ENCODE assay signal across 8 cellular contexts in the genomic region with DNA sequence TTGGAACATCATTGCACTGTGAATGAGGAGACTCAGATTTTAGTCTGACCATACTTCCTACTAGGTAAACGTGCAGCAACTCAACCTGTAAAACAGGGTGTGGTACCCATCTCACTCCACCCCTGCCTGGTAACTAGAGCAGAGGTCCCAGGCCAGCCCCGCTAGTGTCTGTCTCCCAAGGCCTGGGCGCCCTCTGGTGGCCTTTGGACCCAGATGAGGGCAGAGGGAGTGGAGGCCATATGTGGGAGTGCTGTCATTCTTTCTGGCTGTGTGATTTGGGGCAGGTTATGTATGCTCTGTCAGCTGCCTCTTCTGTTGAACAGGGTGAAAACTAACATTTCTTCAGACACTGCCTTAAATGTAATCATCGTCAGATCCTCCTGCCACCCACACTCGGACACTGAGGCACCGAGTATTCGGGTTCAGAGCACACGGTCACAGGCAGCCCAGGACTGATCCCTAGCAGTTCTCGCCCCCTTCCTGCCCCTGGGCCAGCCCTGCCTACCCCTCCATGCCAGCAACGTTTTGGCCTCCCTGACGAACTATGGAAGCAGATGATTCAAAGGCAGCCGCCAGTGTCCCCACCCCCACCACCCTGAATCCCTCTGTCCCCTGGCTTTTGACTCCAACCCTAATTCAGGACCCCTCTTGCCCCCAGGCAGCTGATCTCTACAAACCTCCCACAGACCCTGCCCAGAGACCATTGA.
DNase-seq lines count a peak whose midpoint lies in the region; ATAC-seq and TF ChIP-seq lines count a peak whose summit lies in the region.

No MANE protein-coding gene starts in this region.

- no peak overlapping the region for H3K4me3 ChIP-seq in DOHH2 (ENCODE audit: low read length)
- H3K4me3 ChIP-seq in KMS-11 (IDR thresholded peaks at IDR 0.05; ENCODE audit: insufficient read depth, low read depth, low read length) = no peak overlapping the region
- H3K4me3 ChIP-seq in suprapubic skin = no peak overlapping the region

- H4K20me1 ChIP-seq in DOHH2 (ENCODE audit: control insufficient read depth, insufficient read depth, low read depth, low read length) (no peaks in the 10 kb centered on the region), KMS-11 (ENCODE audit: insufficient read depth) (no peaks in the 10 kb centered on the region)

- DNase-seq in RPMI8226 (peak; percentile 92), fibroblast of the conjunctiva (ENCODE audit: low read depth) (peak; percentile 51), nucleus accumbens (lab: John Stamatoyannopoulos, UW) (peak in 49 of 56 donors; percentile 7 to 90 (median 57)), suprapubic skin (ENCODE audit: low spot score in 2 of 2) (peak; percentile 87 to 89)

- H3K4me3 Mint-ChIP-seq in activated T-helper 17 cell treated with anti-CD3 and anti-CD28 coated beads, Interleukin-2, amount 50 U/mL, for 72 hours = peak overlapping the region; percentile 43

- H3K36me3 Mint-ChIP-seq in activated T-helper 17 cell treated with anti-CD3 and anti-CD28 coated beads, Interleukin-2, amount 50 U/mL, for 72 hours (ENCODE audit: low read depth) = peaks cover 97% of the 10 kb centered on the region

- H3K9ac ChIP-seq in KMS-11 = no peak overlapping the region

- TF ChIP-seq POLR2A in suprapubic skin (IDR thresholded peaks at IDR 0.05) = no peak

- 0 out of 2 replicates have a peak, but pooled peaks cover 3% of the 10 kb centered on the region for H3F3A ChIP-seq in DOHH2 (ENCODE audit: control insufficient read depth, insufficient read depth)

- WGBS in suprapubic skin = 54% methylated on average over 12 of the region's 12 CpGs

- H3K4me1 Mint-ChIP-seq in activated T-helper 17 cell treated with anti-CD3 and anti-CD28 coated beads, Interleukin-2, amount 50 U/mL, for 72 hours = peaks cover 43% of the 10 kb centered on the region

- no peak for TF ChIP-seq EP300 in suprapubic skin (IDR thresholded peaks at IDR 0.05)

- H2AFZ ChIP-seq in KMS-11 (ENCODE audit: low read depth) = peak overlapping the region; percentile 33; the same call in 1 of the 2 replicates

- H3K9me3 ChIP-seq in DOHH2 (ENCODE audit: control insufficient read depth, insufficient read depth, low read length) = no peaks in the 10 kb centered on the region
- H3K9me3 ChIP-seq in suprapubic skin = no peaks in the 10 kb centered on the region

- no peak overlapping the region for H3K27ac ChIP-seq in DOHH2 (ENCODE audit: low read depth, low read length)
- H3K27ac ChIP-seq in KMS-11 = no peak overlapping the region
- no peak overlapping the region for H3K27ac ChIP-seq in suprapubic skin

- H3K27me3 ChIP-seq in DOHH2 (ENCODE audit: control insufficient read depth, low read length) (no peaks in the 10 kb centered on the region), KMS-11 (ENCODE audit: insufficient read depth, low read depth) (no peaks in the 10 kb centered on the region), suprapubic skin (peaks cover 15% of the 10 kb centered on the region)

- TF ChIP-seq CTCF in DOHH2 (IDR thresholded peaks at IDR 0.05; ENCODE audit: low read depth, low read length, poor library complexity, severe bottlenecking) (peak; percentile 94), KMS-11 (conservative IDR thresholded peaks at IDR 0.05; ENCODE audit: low read depth, low read length) (peak; percentile 98), suprapubic skin (IDR thresholded peaks at IDR 0.05) (peak; percentile 53 to 78)

- H3K9me3 Mint-ChIP-seq in activated T-helper 17 cell treated with anti-CD3 and anti-CD28 coated beads, Interleukin-2, amount 50 U/mL, for 72 hours = no peaks in the 10 kb centered on the region

- H3K4me1 ChIP-seq in DOHH2 (ENCODE audit: control insufficient read depth, low read length) (peaks cover 26% of the 10 kb centered on the region), KMS-11 (ENCODE audit: low read depth, poor library complexity, severe bottlenecking) (peaks cover 11% of the 10 kb centered on the region), suprapubic skin (peaks cover 20% of the 10 kb centered on the region)

- no peaks in the 10 kb centered on the region for H3K27me3 Mint-ChIP-seq in activated T-helper 17 cell treated with anti-CD3 and anti-CD28 coated beads, Interleukin-2, amount 50 U/mL, for 72 hours

- H3K27ac Mint-ChIP-seq in activated T-helper 17 cell treated with anti-CD3 and anti-CD28 coated beads, Interleukin-2, amount 50 U/mL, for 72 hours = peak overlapping the region; percentile 85

- H3K79me2 ChIP-seq in DOHH2 (ENCODE audit: control insufficient read depth, low read length) (peaks cover 5% of the 10 kb centered on the region; the same call in 1 of the 2 replicates), KMS-11 (ENCODE audit: insufficient read depth, low read depth) (no peaks in the 10 kb centered on the region)

- H3K4me2 ChIP-seq in DOHH2 (ENCODE audit: low read length) = no peak overlapping the region
- no peak overlapping the region for H3K4me2 ChIP-seq in KMS-11

- H3K9me2 ChIP-seq in DOHH2 (replicated peaks; ENCODE audit: control insufficient read depth, low read length) = no peaks in the 10 kb centered on the region

- ATAC-seq in GM21737 (IDR thresholded peaks at IDR 0.05; ENCODE audit: unreplicated experiment) = peak; percentile 70
- ATAC-seq in activated T-helper 17 cell treated with anti-CD3 and anti-CD28 coated beads, Interleukin-2, amount 50 U/mL, for 72 hours (replicated peaks) = peak; percentile 96

- no peaks in the 10 kb centered on the region for H3K36me3 ChIP-seq in DOHH2 (ENCODE audit: control insufficient read depth, low read length)
- no peaks in the 10 kb centered on the region for H3K36me3 ChIP-seq in KMS-11 (ENCODE audit: insufficient read depth)
- H3K36me3 ChIP-seq in suprapubic skin = no peaks in the 10 kb centered on the region
